ENCODE assay signal across 17 cellular contexts in genomic region chr12:74152370-74152769, GRCh38.
"Had no signal": no experiment of that assay in that cellular context is flagged by ENCODE, and none has a peak within 500 bp of the region (broad histone marks: within the 10 kb centered on the region; RNA-seq: fewer than 3 reads in every experiment).

No MANE protein-coding gene starts in this region.

- H3K36me3 ChIP-seq: left lung, right lobe of liver, stomach, thyroid gland had no signal

- H3K4me1 ChIP-seq: left lung, parathyroid adenoma, right lobe of liver, stomach, thyroid gland had no signal

- H3K9me3 ChIP-seq: left lung, right lobe of liver, stomach, thyroid gland had no signal

- ATAC-seq: effector memory CD8-positive, alpha-beta T cell; left lung; natural killer cell; right lobe of liver; stimulated activated effector memory CD8-positive, alpha-beta T cell treated with anti-CD3 and anti-CD28 coated beads, Interleukin-12 subunit alpha, Interleukin-12 subunit beta, amount 100 ng/mL, for 72 hours had no signal

- H3K27me3 ChIP-seq: left lung, right lobe of liver, stomach, thyroid gland had no signal

- H3K4me3 ChIP-seq: coronary artery, left lung, right lobe of liver, stomach, thyroid gland had no signal

- DNase-seq: effector memory CD8-positive, alpha-beta T cell; head of caudate nucleus; kidney; left lung; natural killer cell; right lobe of liver; small intestine; stimulated activated CD4-positive, alpha-beta T cell treated with anti-CD3 and anti-CD28 coated beads, Interleukin-12 subunit alpha, Interleukin-12 subunit beta, amount 100 ng/mL, for 4 hours; stimulated activated CD4-positive, alpha-beta T cell treated with anti-CD3 and anti-CD28 coated beads, Interleukin-2, amount 100 ng/mL, for 24 hours; stimulated activated CD4-positive, alpha-beta T cell treated with anti-CD3 and anti-CD28 coated beads, Interleukin-4, amount 100 ng/mL, for 24 hours; stimulated activated naive CD4-positive, alpha-beta T cell treated with Interleukin-2 at 50 U/mL for 16 hours; stomach; thyroid gland; trophoblast cell had no signal

- H3K27ac ChIP-seq: coronary artery, left lung, parathyroid adenoma, right lobe of liver, stomach, thyroid gland had no signal
